ENCODE assay signal across 23 cellular contexts in the genomic region with DNA sequence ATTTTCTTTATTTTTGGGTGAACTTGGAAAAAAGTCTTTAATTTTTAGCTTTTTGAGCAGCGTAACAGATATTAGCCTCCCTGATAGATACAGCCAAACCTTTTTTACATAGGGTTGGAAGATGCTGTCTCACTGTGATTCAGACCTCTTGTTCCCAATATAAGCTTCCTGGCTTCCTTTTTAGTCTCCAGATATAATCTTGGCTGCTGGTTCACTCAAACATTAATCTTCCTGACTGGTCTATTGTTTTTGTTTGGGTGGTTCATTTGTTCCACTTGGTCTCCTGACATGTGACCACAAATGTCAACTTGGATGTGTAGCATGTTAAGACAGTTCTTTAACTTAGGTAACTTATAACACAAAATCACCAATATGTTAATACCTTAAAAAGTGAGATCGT. TPM values are rescaled to one million over a fixed set of nuclear protein-coding genes. Genes with fewer than 3 reads are reported as not detected.
DNase-seq lines count a peak whose midpoint lies in the region; ATAC-seq and TF ChIP-seq lines count a peak whose summit lies in the region.
"Had no signal": no experiment of that assay in that cellular context is flagged by ENCODE, and none has a peak within 500 bp of the region (broad histone marks: within the 10 kb centered on the region; RNA-seq: fewer than 3 reads in every experiment).

No MANE protein-coding gene starts in this region.

- H3K4me3 ChIP-seq in GM23248 (no peak overlapping the region), SJCRH30 (no peak overlapping the region), fibroblast of lung (replicated peaks in 1 of 4; ENCODE audit: control extremely low read depth in 1 of 4, insufficient read depth in 1 of 4, low read depth in 3 of 4, low read length in 4 of 4) (no peak overlapping the region)
- H3K4me3 ChIP-seq: dorsolateral prefrontal cortex, skin epidermis, tibial artery had no signal

- no peak for ATAC-seq in activated CD8-positive, alpha-beta T cell treated with anti-CD3 and anti-CD28 coated beads, Interleukin-2, amount 10 ng/mL, durations not matched to agents 7 days and 5 days
- no peak for ATAC-seq in GM19023 (IDR thresholded peaks at IDR 0.05; ENCODE audit: unreplicated experiment)
- ATAC-seq: activated naive CD4-positive, alpha-beta T cell treated with anti-CD3 and anti-CD28 coated beads, Interleukin-2, amount 50 U/mL, for 72 hours; activated T-cell treated with anti-CD3 and anti-CD28 coated beads, Interleukin-2, amount 50 U/mL, for 72 hours; left lobe of liver; stimulated activated naive B cell treated with anti-CD40 and anti-IgM and Interleukin-4, amounts not matched to agents 10 μg/mL and 1 μg/mL and 100 μg/mL, for 72 hours had no signal

- H3K9me3 Mint-ChIP-seq in activated CD8-positive, alpha-beta T cell treated with anti-CD3 and anti-CD28 coated beads, Interleukin-2, amount 10 ng/mL, durations not matched to agents 7 days and 5 days (ENCODE audit: insufficient read depth) = no peaks in the 10 kb centered on the region
- H3K9me3 Mint-ChIP-seq: activated naive CD4-positive, alpha-beta T cell treated with anti-CD3 and anti-CD28 coated beads, Interleukin-2, amount 50 U/mL, for 72 hours; activated T-cell treated with anti-CD3 and anti-CD28 coated beads, Interleukin-2, amount 50 U/mL, for 72 hours; H9; stimulated activated naive B cell treated with anti-CD40 and anti-IgM and Interleukin-4, amounts not matched to agents 10 μg/mL and 1 μg/mL and 100 μg/mL, for 72 hours had no signal

- no peak overlapping the region for H2AFZ ChIP-seq in GM23248
- no peak overlapping the region for H2AFZ ChIP-seq in fibroblast of lung (ENCODE audit: low read length)

- H3K4me3 Mint-ChIP-seq in activated CD8-positive, alpha-beta T cell treated with anti-CD3 and anti-CD28 coated beads, Interleukin-2, amount 10 ng/mL, durations not matched to agents 7 days and 5 days = no peak overlapping the region
- H3K4me3 Mint-ChIP-seq: activated T-cell treated with anti-CD3 and anti-CD28 coated beads, Interleukin-2, amount 50 U/mL, for 72 hours; H9; stimulated activated naive B cell treated with anti-CD40 and anti-IgM and Interleukin-4, amounts not matched to agents 10 μg/mL and 1 μg/mL and 100 μg/mL, for 72 hours had no signal

- H4K20me1 ChIP-seq in GM23248 (ENCODE audit: insufficient read depth) (no peaks in the 10 kb centered on the region), fibroblast of lung (ENCODE audit: control insufficient read depth, extremely low read depth, insufficient read depth, low read length) (no peaks in the 10 kb centered on the region)

- H3K9ac ChIP-seq in GM23248 (no peak overlapping the region), fibroblast of lung (ENCODE audit: insufficient read depth, low read length) (no peak overlapping the region)

- H3K9me3 ChIP-seq in GM23248 (ENCODE audit: low read depth) (no peaks in the 10 kb centered on the region), SJCRH30 (replicated peaks) (no peaks in the 10 kb centered on the region), fibroblast of lung (ENCODE audit: control insufficient read depth, insufficient read depth, low read depth, low read length) (no peaks in the 10 kb centered on the region)
- H3K9me3 ChIP-seq: tibial artery had no signal

- CTCF ChIA-PET in activated CD8-positive, alpha-beta T cell treated with anti-CD3 and anti-CD28 coated beads, Interleukin-2, amount 10 ng/mL, durations not matched to agents 7 days and 5 days (lab: Charles Lee) = no interaction called here

- H3K27me3 Mint-ChIP-seq in activated CD8-positive, alpha-beta T cell treated with anti-CD3 and anti-CD28 coated beads, Interleukin-2, amount 10 ng/mL, durations not matched to agents 7 days and 5 days (ENCODE audit: low read depth) = no peaks in the 10 kb centered on the region
- H3K27me3 Mint-ChIP-seq: CD4-positive, alpha-beta memory T cell; stimulated activated naive B cell treated with anti-CD40 and anti-IgM and Interleukin-4, amounts not matched to agents 10 μg/mL and 1 μg/mL and 100 μg/mL, for 72 hours had no signal

- DNase-seq in GM23248 (peak; percentile 4), SJCRH30 (peak in 1 of 2 experiments; percentile 11), fibroblast of lung (ENCODE audit: low read depth in 2 of 2) (peak; percentile 34 to 72), pulmonary artery endothelial cell (ENCODE audit: low read depth, low spot score) (peak; percentile 60), NCI-H2081 (lab: John Stamatoyannopoulos, UW) (no peak), AML-193 (lab: John Stamatoyannopoulos, UW) (no peak)
- no peak for DNase-seq in activated CD8-positive, alpha-beta T cell treated with anti-CD3 and anti-CD28 coated beads, Interleukin-2, amount 10 ng/mL, durations not matched to agents 7 days and 5 days
- DNase-seq: activated T-cell treated with anti-CD3 and anti-CD28 coated beads, Interleukin-2, amount 50 U/mL, for 72 hours; CD4-positive, alpha-beta memory T cell; dorsolateral prefrontal cortex; H9; NCI-H1092 treated with DMSO at 0.1 percent for 48 hours; NCI-H2029 treated with DMSO at 0.1 percent for 48 hours; NCI-H510A treated with DMSO at 0.1 percent for 48 hours; stimulated activated CD4-positive, alpha-beta T cell treated with anti-CD3 and anti-CD28 coated beads, Interleukin-2, amount 100 ng/mL, for 24 hours; stimulated activated naive B cell treated with anti-CD40 and anti-IgM and Interleukin-4, amounts not matched to agents 10 μg/mL and 1 μg/mL and 100 μg/mL, for 72 hours; tibial artery had no signal

- no peaks in the 10 kb centered on the region for H3K79me2 ChIP-seq in GM23248 (ENCODE audit: insufficient read depth)
- no peaks in the 10 kb centered on the region for H3K79me2 ChIP-seq in fibroblast of lung (ENCODE audit: control insufficient read depth, insufficient read depth, low read length)

- no peaks in the 10 kb centered on the region for H3K27me3 ChIP-seq in GM23248 (replicated peaks; ENCODE audit: insufficient read depth)
- H3K27me3 ChIP-seq in SJCRH30 = no peaks in the 10 kb centered on the region
- no peaks in the 10 kb centered on the region for H3K27me3 ChIP-seq in fibroblast of lung (ENCODE audit: control insufficient read depth, insufficient read depth, low read length)
- H3K27me3 ChIP-seq: tibial artery had no signal

- no peaks in the 10 kb centered on the region for H3F3A ChIP-seq in GM23248 (ENCODE audit: insufficient read depth)

- H3K4me2 ChIP-seq in GM23248 (ENCODE audit: unreplicated experiment) (no peak overlapping the region), fibroblast of lung (ENCODE audit: extremely low read depth, insufficient read depth, low read length) (no peak overlapping the region)

- H3K9me2 ChIP-seq in GM23248 (ENCODE audit: insufficient read depth) = no peaks in the 10 kb centered on the region

- no peak overlapping the region for H3K27ac ChIP-seq in GM23248
- peak overlapping the region; percentile 5; the same call in 1 of the 2 replicates for H3K27ac ChIP-seq in SJCRH30
- H3K27ac ChIP-seq in fibroblast of lung (ENCODE audit: insufficient read depth, low read length) = no peak overlapping the region
- H3K27ac ChIP-seq: dorsolateral prefrontal cortex, epithelial cell of prostate, skin epidermis, tibial artery had no signal

- 91 to 100% methylated on average over 2 of the region's 2 CpGs for WGBS in GM23248 (ENCODE audit: low coverage in 1 of 2, low lambda C conversion rate in 2 of 2, missing lambda C conversion rate in 2 of 2), 2 experiments

- in situ Hi-C loops in GM23248 (cut with MboI) = no loop called here

- H3K4me1 ChIP-seq in GM23248 (ENCODE audit: insufficient read depth) (peaks cover 8% of the 10 kb centered on the region; the same call in 1 of the 2 replicates), SJCRH30 (peaks cover 6% of the 10 kb centered on the region; the same call in 1 of the 2 replicates), fibroblast of lung (ENCODE audit: control insufficient read depth, extremely low read depth, insufficient read depth, low read length) (no peaks in the 10 kb centered on the region)

- POLR2A ChIA-PET in activated CD8-positive, alpha-beta T cell treated with anti-CD3 and anti-CD28 coated beads, Interleukin-2, amount 10 ng/mL, durations not matched to agents 7 days and 5 days (lab: Charles Lee) = no interaction called here

- no peak overlapping the region for H3K27ac Mint-ChIP-seq in activated CD8-positive, alpha-beta T cell treated with anti-CD3 and anti-CD28 coated beads, Interleukin-2, amount 10 ng/mL, durations not matched to agents 7 days and 5 days
- H3K27ac Mint-ChIP-seq: activated naive CD4-positive, alpha-beta T cell treated with anti-CD3 and anti-CD28 coated beads, Interleukin-2, amount 50 U/mL, for 72 hours; activated T-cell treated with anti-CD3 and anti-CD28 coated beads, Interleukin-2, amount 50 U/mL, for 72 hours; CD4-positive, alpha-beta memory T cell; H9; stimulated activated naive B cell treated with anti-CD40 and anti-IgM and Interleukin-4, amounts not matched to agents 10 μg/mL and 1 μg/mL and 100 μg/mL, for 72 hours had no signal

- H3K36me3 Mint-ChIP-seq in activated CD8-positive, alpha-beta T cell treated with anti-CD3 and anti-CD28 coated beads, Interleukin-2, amount 10 ng/mL, durations not matched to agents 7 days and 5 days (ENCODE audit: low read depth) = peaks cover under 1% of the 10 kb centered on the region
- H3K36me3 Mint-ChIP-seq: activated naive CD4-positive, alpha-beta T cell treated with anti-CD3 and anti-CD28 coated beads, Interleukin-2, amount 50 U/mL, for 72 hours; CD4-positive, alpha-beta memory T cell; stimulated activated naive B cell treated with anti-CD40 and anti-IgM and Interleukin-4, amounts not matched to agents 10 μg/mL and 1 μg/mL and 100 μg/mL, for 72 hours had no signal

- no peaks in the 10 kb centered on the region for H3K4me1 Mint-ChIP-seq in activated CD8-positive, alpha-beta T cell treated with anti-CD3 and anti-CD28 coated beads, Interleukin-2, amount 10 ng/mL, durations not matched to agents 7 days and 5 days (ENCODE audit: low read depth)
- H3K4me1 Mint-ChIP-seq: stimulated activated naive B cell treated with anti-CD40 and anti-IgM and Interleukin-4, amounts not matched to agents 10 μg/mL and 1 μg/mL and 100 μg/mL, for 72 hours had no signal

- no peaks in the 10 kb centered on the region for H3K36me3 ChIP-seq in GM23248 (ENCODE audit: low read depth)
- H3K36me3 ChIP-seq in SJCRH30 = no peaks in the 10 kb centered on the region
- H3K36me3 ChIP-seq in fibroblast of lung (ENCODE audit: control insufficient read depth, insufficient read depth, low read length) = no peaks in the 10 kb centered on the region
- H3K36me3 ChIP-seq: tibial artery had no signal

- no peak for TF ChIP-seq CTCF in fibroblast of lung (conservative IDR thresholded peaks at IDR 0.05 in 1 of 2, IDR thresholded peaks at IDR 0.05 in 1 of 2; ENCODE audit: low read depth in 1 of 2, low read length in 2 of 2)

RNA-seq across cellular contexts. Expression of gene RPA4, which starts 23.0 kb away (rescaled TPM):
- total RNA-seq in GM23248 (2014; rRNA removed; shearing (Covaris generic)) = 0.65 TPM in 1 of 2 replicates, not detected in the other
- polyA plus RNA-seq in GM23248 (2016; fragmentation: Nextera tagmentation; extraction: Ambion mirVana) (0.11 and 0.15 TPM in 2 replicates), fibroblast of lung (0.05 and 0.08 TPM in 2 replicates)
- total RNA-seq in SJCRH30 (2014; rRNA removed; shearing (Covaris generic)) = 0.38 and 1.0 TPM in 2 replicates
- total RNA-seq in fibroblast of lung (0.77 and 1.2 TPM in 2 replicates), pulmonary artery endothelial cell (0.73 and 1.2 TPM in 2 replicates)
- 0.21 TPM in 1 of 2 replicates, not detected in the other for polyA plus RNA-seq in fibroblast of lung (2012)
- polyA minus RNA-seq in fibroblast of lung (ENCODE audit: low replicate concordance) = not detected in 2 replicates
- under 1 TPM; 0.40 to 0.76 TPM for total RNA-seq in activated CD8-positive, alpha-beta T cell treated with anti-CD3 and anti-CD28 coated beads, Interleukin-2, amount 10 ng/mL, durations not matched to agents 7 days and 5 days
- polyA plus RNA-seq: neural cell had no signal

Comparison
In these comparisons a context has a peak if more than half of its experiments do, and no peak if none do; other contexts are left out.
1. DNase-seq: peak in GM23248 (single experiment), fibroblast of lung (2 of 2) and pulmonary artery endothelial cell (single experiment); none in NCI-H2081 (0 of 2), AML-193 (0 of 2) and activated CD8-positive, alpha-beta T cell treated with anti-CD3 and anti-CD28 coated beads, Interleukin-2, amount 10 ng/mL, durations not matched to agents 7 days and 5 days (single experiment).